In the genomic region with DNA sequence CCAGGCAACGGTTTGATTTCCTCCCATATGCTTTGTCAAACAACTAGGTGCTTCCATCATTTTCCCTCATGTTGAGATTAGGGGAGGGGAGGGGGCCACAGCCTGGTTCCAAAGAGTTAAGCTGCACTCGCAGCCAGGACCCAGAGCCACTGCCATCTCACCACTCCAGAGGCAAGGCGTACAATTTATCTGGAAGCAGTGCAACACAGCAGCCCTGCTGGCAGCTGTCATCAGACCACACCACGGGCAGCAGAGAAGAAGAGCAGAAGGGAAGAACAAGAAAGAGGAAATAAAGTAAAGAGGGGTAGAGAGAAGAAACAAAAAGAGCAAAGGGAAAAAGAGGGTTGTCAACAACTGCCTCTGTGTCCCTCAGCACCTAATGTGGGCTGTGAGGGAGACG, we compare ENCODE assay signal across 27 cellular contexts. TPM values are rescaled to one million over a fixed set of nuclear protein-coding genes. Genes with fewer than 3 reads are reported as not detected.
DNase-seq lines count a peak whose midpoint lies in the region; ATAC-seq and TF ChIP-seq lines count a peak whose summit lies in the region.
"Had no signal": no experiment of that assay in that cellular context is flagged by ENCODE, and none has a peak within 500 bp of the region (broad histone marks: within the 10 kb centered on the region; RNA-seq: fewer than 3 reads in every experiment).

No MANE protein-coding gene starts in this region.

- TF ChIP-seq CTCF in heart left ventricle (IDR thresholded peaks at IDR 0.05) (no peak), right atrium auricular region (IDR thresholded peaks at IDR 0.05) (no peak)

- H3K27me3 ChIP-seq in heart left ventricle (no peaks in the 10 kb centered on the region), right atrium auricular region (no peaks in the 10 kb centered on the region)
- H3K27me3 ChIP-seq: breast epithelium, colonic mucosa had no signal

- H3K36me3 Mint-ChIP-seq in stimulated activated effector memory CD8-positive, alpha-beta T cell treated with anti-CD3 and anti-CD28 coated beads, Interleukin-12 subunit alpha, Interleukin-12 subunit beta, amount 100 ng/mL, for 72 hours, result peaks cover 5% of the 10 kb centered on the region
- H3K36me3 Mint-ChIP-seq: activated CD8-positive, alpha-beta memory T cell treated with anti-CD3 and anti-CD28 coated beads, Interleukin-2, amount 10 ng/mL, durations not matched to agents 7 days and 5 days had no signal

- H3K4me3 ChIP-seq in heart left ventricle, result no peak overlapping the region
- no peak overlapping the region for H3K4me3 ChIP-seq in right atrium auricular region
- H3K4me3 ChIP-seq: breast epithelium, colonic mucosa, lung, mucosa of descending colon had no signal

- no peak for DNase-seq in heart left ventricle
- DNase-seq in right atrium auricular region (ENCODE audit: low spot score), result no peak
- DNase-seq in KBM-7, result peak; percentile 20
- peak; percentile 46 for DNase-seq in SK-N-DZ (ENCODE audit: low spot score)
- DNase-seq in stimulated activated effector memory CD8-positive, alpha-beta T cell treated with anti-CD3 and anti-CD28 coated beads, Interleukin-12 subunit alpha, Interleukin-12 subunit beta, amount 100 ng/mL, for 72 hours (ENCODE audit: low spot score in 2 of 2), result no peak
- no peak for DNase-seq in NCI-H1417 treated with DMSO at 0.1 percent for 48 hours (lab: John Stamatoyannopoulos, UW)
- no peak for DNase-seq in DMS114 treated with DMSO at 0.1 percent for 48 hours (lab: John Stamatoyannopoulos, UW; ENCODE audit: unreplicated experiment)
- DNase-seq: activated CD4-positive, alpha-beta T cell treated with anti-CD3 and anti-CD28 coated beads, Interleukin-2, amount 10 ng/mL, durations not matched to agents 7 days and 5 days; activated CD8-positive, alpha-beta memory T cell treated with anti-CD3 and anti-CD28 coated beads, Interleukin-2, amount 10 ng/mL, durations not matched to agents 7 days and 5 days; activated naive CD4-positive, alpha-beta T cell; activated T-cell treated with anti-CD3 and anti-CD28 coated beads, Interleukin-2, amount 50 U/mL, for 48 hours; amygdala; CD4-positive, CD25-positive, alpha-beta regulatory T cell; colonic mucosa; DND-41; effector memory CD4-positive, alpha-beta T cell; HCEC 1CT; mucosa of descending colon; NCI-H1930; NCI-H774; stimulated activated naive CD8-positive, alpha-beta T cell treated with anti-CD3 and anti-CD28 coated beads, Interleukin-15, amount 100 ng/mL, for 72 hours had no signal

- WGBS in heart left ventricle, 4 donors, result 48 to 55% (median 53%) methylated on average over 5 of the region's 5 CpGs

- in situ Hi-C loops in KBM-7 (cut with MboI; ENCODE audit: low pct_unique_long_range_greater_than_20kb, low sequenced_read_pairs), result no loop called here

- H3K27ac ChIP-seq in heart left ventricle, result no peak overlapping the region
- H3K27ac ChIP-seq in right atrium auricular region, result no peak overlapping the region
- H3K27ac ChIP-seq: breast epithelium, colonic mucosa, RWPE1, VCaP had no signal

- no peak for TF ChIP-seq POLR2A in heart left ventricle (IDR thresholded peaks at IDR 0.05)

- H3K27ac Mint-ChIP-seq in stimulated activated effector memory CD8-positive, alpha-beta T cell treated with anti-CD3 and anti-CD28 coated beads, Interleukin-12 subunit alpha, Interleukin-12 subunit beta, amount 100 ng/mL, for 72 hours, result peak overlapping the region; percentile 20
- H3K27ac Mint-ChIP-seq: activated CD4-positive, alpha-beta T cell treated with anti-CD3 and anti-CD28 coated beads, Interleukin-2, amount 10 ng/mL, durations not matched to agents 7 days and 5 days; activated CD8-positive, alpha-beta memory T cell treated with anti-CD3 and anti-CD28 coated beads, Interleukin-2, amount 10 ng/mL, durations not matched to agents 7 days and 5 days; nephron had no signal

- peaks cover 35% of the 10 kb centered on the region for H3K4me1 Mint-ChIP-seq in stimulated activated effector memory CD8-positive, alpha-beta T cell treated with anti-CD3 and anti-CD28 coated beads, Interleukin-12 subunit alpha, Interleukin-12 subunit beta, amount 100 ng/mL, for 72 hours
- H3K4me1 Mint-ChIP-seq: activated CD4-positive, alpha-beta T cell treated with anti-CD3 and anti-CD28 coated beads, Interleukin-2, amount 10 ng/mL, durations not matched to agents 7 days and 5 days had no signal

- no peaks in the 10 kb centered on the region for H3K9me3 Mint-ChIP-seq in stimulated activated effector memory CD8-positive, alpha-beta T cell treated with anti-CD3 and anti-CD28 coated beads, Interleukin-12 subunit alpha, Interleukin-12 subunit beta, amount 100 ng/mL, for 72 hours
- H3K9me3 Mint-ChIP-seq: activated CD4-positive, alpha-beta T cell treated with anti-CD3 and anti-CD28 coated beads, Interleukin-2, amount 10 ng/mL, durations not matched to agents 7 days and 5 days; CD4-positive, CD25-positive, alpha-beta regulatory T cell; nephron; stimulated activated naive CD8-positive, alpha-beta T cell treated with anti-CD3 and anti-CD28 coated beads, Interleukin-15, amount 100 ng/mL, for 72 hours had no signal

- no peaks in the 10 kb centered on the region for H3K36me3 ChIP-seq in heart left ventricle
- no peaks in the 10 kb centered on the region for H3K36me3 ChIP-seq in right atrium auricular region
- H3K36me3 ChIP-seq: breast epithelium, colonic mucosa had no signal

- H3K9me3 ChIP-seq in heart left ventricle, result no peaks in the 10 kb centered on the region
- H3K9me3 ChIP-seq in right atrium auricular region, result no peaks in the 10 kb centered on the region
- H3K9me3 ChIP-seq: breast epithelium, colonic mucosa, mucosa of descending colon had no signal

- ATAC-seq in heart left ventricle, result peak in 3 of 4 donors; percentile 31 to 61 (median 56)
- ATAC-seq in stimulated activated effector memory CD8-positive, alpha-beta T cell treated with anti-CD3 and anti-CD28 coated beads, Interleukin-12 subunit alpha, Interleukin-12 subunit beta, amount 100 ng/mL, for 72 hours, result no peak
- ATAC-seq in GM21381 (IDR thresholded peaks at IDR 0.05; ENCODE audit: unreplicated experiment), result no peak
- ATAC-seq: activated CD8-positive, alpha-beta memory T cell treated with anti-CD3 and anti-CD28 coated beads, Interleukin-2, amount 10 ng/mL, durations not matched to agents 7 days and 5 days; mucosa of descending colon; stimulated activated naive CD8-positive, alpha-beta T cell treated with anti-CD3 and anti-CD28 coated beads, Interleukin-15, amount 100 ng/mL, for 72 hours had no signal

- peaks cover 0 to 18% (median 3%) of the 10 kb centered on the region in 12 donors for H3K4me1 ChIP-seq in heart left ventricle
- H3K4me1 ChIP-seq in right atrium auricular region, result peaks cover 0 to 15% of the 10 kb centered on the region in 2 donors
- H3K4me1 ChIP-seq: breast epithelium, colonic mucosa had no signal

- H3K4me3 Mint-ChIP-seq in stimulated activated effector memory CD8-positive, alpha-beta T cell treated with anti-CD3 and anti-CD28 coated beads, Interleukin-12 subunit alpha, Interleukin-12 subunit beta, amount 100 ng/mL, for 72 hours, result no peak overlapping the region
- H3K4me3 Mint-ChIP-seq: activated CD4-positive, alpha-beta T cell treated with anti-CD3 and anti-CD28 coated beads, Interleukin-2, amount 10 ng/mL, durations not matched to agents 7 days and 5 days; activated CD8-positive, alpha-beta memory T cell treated with anti-CD3 and anti-CD28 coated beads, Interleukin-2, amount 10 ng/mL, durations not matched to agents 7 days and 5 days; CD4-positive, CD25-positive, alpha-beta regulatory T cell; nephron; stimulated activated naive CD8-positive, alpha-beta T cell treated with anti-CD3 and anti-CD28 coated beads, Interleukin-15, amount 100 ng/mL, for 72 hours had no signal

- intact Hi-C loops in heart left ventricle (cut with DNase I), result no loop called here

RNA-seq across cellular contexts. Expression of gene MED27, which starts 38.9 kb away (rescaled TPM):
- total RNA-seq in heart left ventricle (10 to 100 TPM; 14.3 to 20.5 (median 15.6) TPM), right atrium auricular region (10 to 100 TPM; 12.5 to 15.3 TPM)
- polyA plus RNA-seq in heart left ventricle, result 10 to 100 TPM; 14.4 to 23.0 TPM
- polyA plus RNA-seq in SK-N-DZ (2014; cell fraction: cytosol; rRNA removed), result 28.6 and 37.6 TPM in 2 replicates
- 9.6 and 13.2 TPM in 2 replicates for polyA plus RNA-seq in SK-N-DZ (2014; cell fraction: nucleus; rRNA removed)

Comparison
In these comparisons a context has a peak if more than half of its experiments do, and no peak if none do; other contexts are left out.
1. ATAC-seq: peak in heart left ventricle (3 of 4); none in stimulated activated effector memory CD8-positive, alpha-beta T cell treated with anti-CD3 and anti-CD28 coated beads, Interleukin-12 subunit alpha, Interleukin-12 subunit beta, amount 100 ng/mL, for 72 hours (single experiment) and GM21381 (single experiment).
2. DNase-seq: peak in KBM-7 (single experiment) and SK-N-DZ (single experiment); none in heart left ventricle (0 of 5), right atrium auricular region (single experiment), stimulated activated effector memory CD8-positive, alpha-beta T cell treated with anti-CD3 and anti-CD28 coated beads, Interleukin-12 subunit alpha, Interleukin-12 subunit beta, amount 100 ng/mL, for 72 hours (0 of 2), NCI-H1417 treated with DMSO at 0.1 percent for 48 hours (single experiment) and DMS114 treated with DMSO at 0.1 percent for 48 hours (single experiment).